In the genomic region with DNA sequence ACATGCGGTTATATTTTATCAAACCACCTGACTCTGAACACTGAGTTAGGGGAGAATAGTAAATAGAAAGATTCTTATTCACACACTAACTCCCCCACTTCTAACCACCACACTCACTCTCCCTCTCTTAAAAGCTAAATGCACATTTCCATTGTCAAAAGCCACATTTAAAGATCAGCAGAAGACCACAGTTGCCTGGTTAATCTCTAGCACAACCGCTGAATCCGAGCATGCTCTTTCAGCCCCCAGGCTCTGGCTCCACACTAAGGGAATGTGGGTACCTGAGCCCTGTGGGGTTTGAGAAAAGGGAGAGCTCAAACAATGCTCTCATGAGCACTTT, we compare ENCODE assay signal across 15 cellular contexts. TPM values are rescaled to one million over a fixed set of nuclear protein-coding genes. Genes with fewer than 3 reads are reported as not detected.
DNase-seq lines count a peak whose midpoint lies in the region; ATAC-seq, FAIRE-seq and TF ChIP-seq lines count a peak whose summit lies in the region.
"Had no signal": no experiment of that assay in that cellular context is flagged by ENCODE, and none has a peak within 500 bp of the region (broad histone marks: within the 10 kb centered on the region; RNA-seq: fewer than 3 reads in every experiment).

No MANE protein-coding gene starts in this region.

- POLR2A ChIA-PET in K562 (lab: Yijun Ruan, JAX): interaction anchor here (0.8 to 1.3 kb wide), 2 partner anchors 14 to 79 kb away, joined by 3 read pairs; no protein-coding TSS in a partner anchor

- no peak for TF ChIP-seq RAD21 in K562 (CRISPR knock-in tag; conservative IDR thresholded peaks at IDR 0.05 in 1 of 2, IDR thresholded peaks at IDR 0.05 in 1 of 2)

- no peaks in the 10 kb centered on the region for H3K27me3 ChIP-seq in K562 (ENCODE audit: control insufficient read depth in 2 of 2, insufficient read depth in 2 of 2, low read length in 2 of 2)
- no peaks in the 10 kb centered on the region for H3K27me3 ChIP-seq in skeletal muscle tissue (ENCODE audit: control insufficient read depth in 3 of 3, insufficient read depth in 3 of 3, low read length in 3 of 3)
- H3K27me3 ChIP-seq in tibial nerve: no peaks in the 10 kb centered on the region

- no peak for FAIRE-seq in K562 (lab: Jason Lieb, UNC)
- FAIRE-seq: D721Med, islet of Langerhans had no signal

- intact Hi-C loops in K562 (cut with micrococcal nuclease): no loop called here

- WGBS in K562 (ENCODE audit: insufficient coverage, low coverage, missing lambda C conversion rate): 51% methylated on average over 3 of the region's 3 CpGs
- WGBS in tibial nerve, 2 donors: 71 to 80% methylated on average over 3 of the region's 3 CpGs

- TF ChIP-seq CTCF in K562 (IDR thresholded peaks at IDR 0.05 in 2 of 3, conservative IDR thresholded peaks at IDR 0.05 in 1 of 3; ENCODE audit: insufficient read depth in 2 of 3, low read depth in 1 of 3, low read length in 3 of 3) (no peak), tibial nerve (IDR thresholded peaks at IDR 0.05) (no peak)

- no peak for TF ChIP-seq POLR2A in K562 (conservative IDR thresholded peaks at IDR 0.05)
- TF ChIP-seq POLR2A in tibial nerve (IDR thresholded peaks at IDR 0.05): no peak

- peaks cover 13% of the 10 kb centered on the region; the same call in 1 of the 3 replicates for H3K79me2 ChIP-seq in K562 (ENCODE audit: control insufficient read depth, insufficient read depth, low read length)

- H3K4me2 ChIP-seq in K562 (ENCODE audit: insufficient read depth, low read length): no peak overlapping the region; the same call in 1 of the 2 replicates
- H3K4me2 ChIP-seq: SK-N-SH had no signal

- peak overlapping the region; percentile 79 for H3K27ac Mint-ChIP-seq in activated T-cell treated with anti-CD3 and anti-CD28 coated beads, Interleukin-2, amount 50 U/mL, for 24 hours

- H2AFZ ChIP-seq in K562 (ENCODE audit: low read depth, low read length): no peak overlapping the region

- H3K4me1 Mint-ChIP-seq in activated T-cell treated with anti-CD3 and anti-CD28 coated beads, Interleukin-2, amount 50 U/mL, for 24 hours (ENCODE audit: low read depth): peaks cover 39% of the 10 kb centered on the region

- no peaks in the 10 kb centered on the region for H3K27me3 Mint-ChIP-seq in activated T-cell treated with anti-CD3 and anti-CD28 coated beads, Interleukin-2, amount 50 U/mL, for 24 hours

- H3K36me3 ChIP-seq in K562 (ENCODE audit: control insufficient read depth, insufficient read depth, low read length): peaks cover 9% of the 10 kb centered on the region; the same call in 1 of the 3 replicates
- H3K36me3 ChIP-seq in skeletal muscle tissue (ENCODE audit: control insufficient read depth in 3 of 3, insufficient read depth in 3 of 3, low read length in 3 of 3): no peaks in the 10 kb centered on the region
- no peaks in the 10 kb centered on the region for H3K36me3 ChIP-seq in tibial nerve

- no peaks in the 10 kb centered on the region for H3K9me3 ChIP-seq in K562 (replicated peaks; ENCODE audit: control insufficient read depth, insufficient read depth, low read depth, low read length)
- no peaks in the 10 kb centered on the region for H3K9me3 ChIP-seq in skeletal muscle tissue (ENCODE audit: control insufficient read depth in 3 of 3, low read length in 3 of 3)
- H3K9me3 ChIP-seq in tibial nerve: no peaks in the 10 kb centered on the region
- H3K9me3 ChIP-seq: SK-N-SH had no signal

- H3K27ac ChIP-seq in K562 (ENCODE audit: extremely low read depth, low read depth, low read length) (peak overlapping the region; percentile 26; the same call in 1 of the 3 replicates), skeletal muscle tissue (ENCODE audit: low read depth, low read length) (peak overlapping the region; percentile 68), tibial nerve (peak overlapping the region in 2 of 4 donors; percentile 52 to 64)

- H3K4me3 Mint-ChIP-seq in activated T-cell treated with anti-CD3 and anti-CD28 coated beads, Interleukin-2, amount 50 U/mL, for 24 hours: peak overlapping the region; percentile 42

- in situ Hi-C loops in K562 (cut with MboI): no loop called here

- no peak for DNase-seq in activated T-cell treated with anti-CD3 and anti-CD28 coated beads, Interleukin-2, amount 50 U/mL, for 24 hours
- DNase-seq in activated T-cell treated with anti-CD3 and anti-CD28 coated beads, Interleukin-2, amount 50 U/mL, for 48 hours: no peak
- peak; percentile 72 for DNase-seq in NCI-H526 treated with DMSO at 0.1 percent for 48 hours (lab: John Stamatoyannopoulos, UW)
- no peak for DNase-seq in K562 (ENCODE audit: extremely low read depth in 1 of 4, low spot score in 3 of 4)
- DNase-seq in tibial nerve (ENCODE audit: low spot score in 2 of 2): no peak
- DNase-seq in GM19238 (ENCODE audit: insufficient read length, low spot score): no peak
- DNase-seq: mesendoderm, NCI-H1105 treated with DMSO at 0.1 percent for 48 hours, NCI-H345, SK-N-SH had no signal

- TF ChIP-seq EP300 in K562 (IDR thresholded peaks at IDR 0.05; ENCODE audit: low read length) (no peak), tibial nerve (IDR thresholded peaks at IDR 0.05) (no peak)

- H3K9me1 ChIP-seq in K562 (ENCODE audit: control insufficient read depth, insufficient read depth, low read length): no peaks in the 10 kb centered on the region

- H3K4me1 ChIP-seq in K562 (replicated peaks in 1 of 2; ENCODE audit: control insufficient read depth in 2 of 2, insufficient read depth in 2 of 2, low read length in 2 of 2): peaks cover 0 to 9% of the 10 kb centered on the region in 2 experiments; a peak in 2 of 5 replicates
- H3K4me1 ChIP-seq in skeletal muscle tissue (ENCODE audit: control insufficient read depth in 3 of 3, insufficient read depth in 3 of 3, low read length in 3 of 3): peaks cover 18 to 23% (median 23%) of the 10 kb centered on the region in 3 donors
- peaks cover 0 to 22% (median 7%) of the 10 kb centered on the region in 4 donors for H3K4me1 ChIP-seq in tibial nerve

- H4K20me1 ChIP-seq in K562 (replicated peaks; ENCODE audit: control insufficient read depth, insufficient read depth, low read length): no peaks in the 10 kb centered on the region; the same call in 1 of the 2 replicates

- no peaks in the 10 kb centered on the region for H3K9me3 Mint-ChIP-seq in activated T-cell treated with anti-CD3 and anti-CD28 coated beads, Interleukin-2, amount 50 U/mL, for 24 hours

- peak; percentile 38; the same call in 2 of the 3 replicates for ATAC-seq in K562
- ATAC-seq in GM21526 (IDR thresholded peaks at IDR 0.05; ENCODE audit: low FRiP score, unreplicated experiment): no peak

- H3K4me3 ChIP-seq in K562 (no peak overlapping the region), skeletal muscle tissue (ENCODE audit: low read length in 3 of 3) (peak overlapping the region; percentile 33 to 46 (median 34)), tibial nerve (no peak overlapping the region)
- H3K4me3 ChIP-seq: skin epidermis had no signal

- H3K36me3 Mint-ChIP-seq in activated T-cell treated with anti-CD3 and anti-CD28 coated beads, Interleukin-2, amount 50 U/mL, for 24 hours (ENCODE audit: low read depth): peaks cover 13% of the 10 kb centered on the region

- BruUV-seq in K562 (replicated peaks; lab: Mats Ljungman, UMichigan): no TSS peak

- CTCF ChIA-PET in K562 (lab: Yijun Ruan, JAX; ENCODE audit: low intra/inter-chr PET ratio): no interaction called here

- H3K9ac ChIP-seq in K562 (ENCODE audit: insufficient read depth in 1 of 2, low read depth in 2 of 2, low read length in 2 of 2): peak overlapping the region in 1 of 2 experiments; percentile 24; a peak in 1 of 4 replicates
- peak overlapping the region in 2 of 3 donors; percentile 55 to 69 for H3K9ac ChIP-seq in skeletal muscle tissue (ENCODE audit: low read depth in 1 of 3, low read length in 3 of 3)
- H3K9ac ChIP-seq: SK-N-SH had no signal

TF ChIP-seq in K562, 482 proteins besides CTCF, POLR2A, EP300 and RAD21 (continues in another document):
- TF ChIP-seq ATF4 (CRISPR knock-in tag; IDR thresholded peaks at IDR 0.05) (no peak), ZNF143 (CRISPR knock-in tag; IDR thresholded peaks at IDR 0.05) (no peak), KLF10 (CRISPR knock-in tag; IDR thresholded peaks at IDR 0.05) (no peak), FOSL1 (tag; conservative IDR thresholded peaks at IDR 0.05) (no peak), EGR1 (conservative IDR thresholded peaks at IDR 0.05) (no peak), ETV1 (tag; conservative IDR thresholded peaks at IDR 0.05; ENCODE audit: low read depth) (no peak), ZNF217 (CRISPR knock-in tag; IDR thresholded peaks at IDR 0.05) (no peak), ZNF76 (CRISPR knock-in tag; IDR thresholded peaks at IDR 0.05; ENCODE audit: borderline replicate concordance) (no peak)

RNA-seq across cellular contexts. Expression of gene PFDN1, which starts 35.7 kb away (rescaled TPM):
- total RNA-seq in K562 (2011; cell fraction: chromatin; rRNA removed; ENCODE audit: low replicate concordance): 29.2 and 32.1 TPM in 2 replicates
- total RNA-seq in K562 (2011; cell fraction: nucleolus; rRNA removed): 15.8 and 17.2 TPM in 2 replicates
- 16.6 and 29.8 TPM in 2 replicates for total RNA-seq in K562 (2011; cell fraction: nucleoplasm; rRNA removed)
- 45.5 and 51.1 TPM in 2 replicates for total RNA-seq in K562 (2014; rRNA removed)
- 75.7 and 88.5 TPM in 2 replicates for total RNA-seq in K562 (2014; rRNA removed; fragmentation: Illumina TruSeq; extraction: Trizol)
- 71.1 and 79.5 TPM in 2 replicates for total RNA-seq in K562 (2015; rRNA removed; fragmentation: Illumina TruSeq; extraction: Trizol)
- total RNA-seq in K562 (2021): 49.3 and 50.3 TPM in 2 replicates
- polyA plus RNA-seq in K562 (2011; rRNA removed): 78.0 and 78.2 TPM in 2 replicates
- 89.8 and 92.6 TPM in 2 replicates for polyA plus RNA-seq in K562 (2011; cell fraction: cytosol; rRNA removed)
- polyA plus RNA-seq in K562 (2011; cell fraction: nucleus; rRNA removed): 28.5 and 34.0 TPM in 2 replicates
- 55.2 and 148 TPM in 2 replicates for polyA plus RNA-seq in K562 (2012)
- 99.3 and 119 TPM in 2 replicates for polyA plus RNA-seq in K562 (2014; fragmentation: Illumina TruSeq; extraction: Trizol)
- 100 to 1,000 TPM; 152 to 215 TPM for polyA plus RNA-seq in K562 (2014; fragmentation: Nextera tagmentation; extraction: Ambion mirVana)
- polyA plus RNA-seq in K562 (2014; rRNA removed): 70.9 and 72.6 TPM in 2 replicates
- polyA minus RNA-seq in K562 (2011; rRNA and poly(A)+ RNA removed): 81.1 and 111 TPM in 2 replicates
- polyA minus RNA-seq in K562 (2011; cell fraction: cytosol; rRNA and poly(A)+ RNA removed): 29.9 and 39.3 TPM in 2 replicates
- polyA minus RNA-seq in K562 (2011; cell fraction: nucleus; rRNA and poly(A)+ RNA removed): 7.5 and 14.9 TPM in 2 replicates
- 34.4 TPM for total RNA-seq in skeletal muscle tissue
- total RNA-seq in tibial nerve: 100 to 1,000 TPM in 3 of 4 donors, 10 to 100 TPM in 1; 98.2 to 146 (median 109) TPM

Comparison
In these comparisons a context has a peak if more than half of its experiments do, and no peak if none do; other contexts are left out.
1. H3K4me3 ChIP-seq: peak in skeletal muscle tissue (3 of 3); none in K562 (single experiment) and tibial nerve (0 of 4).